In the genomic region with DNA sequence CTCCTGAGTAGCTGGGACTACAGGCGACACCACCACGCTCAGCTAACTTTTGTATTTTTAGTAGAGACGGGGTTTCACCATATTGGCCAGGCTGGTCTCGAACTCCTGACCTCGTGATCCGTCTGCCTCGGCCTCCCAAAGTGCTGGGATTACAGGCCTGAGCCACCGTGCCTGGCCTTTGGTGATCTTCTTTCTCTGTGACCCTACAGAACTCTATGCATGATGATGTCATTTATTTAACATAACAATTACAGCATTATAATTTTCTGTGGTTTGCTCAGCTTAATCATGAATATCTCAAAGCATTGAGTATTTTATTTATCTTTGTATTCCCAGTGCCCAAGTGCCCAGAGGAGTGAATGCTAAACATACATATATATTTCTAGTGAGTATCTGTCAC, we compare ENCODE assay signal across 1 cellular context.
TF ChIP-seq lines count a peak whose summit lies in the region.

No MANE protein-coding gene starts in this region.

TF ChIP-seq in H1, 55 proteins besides CTCF, POLR2A, EP300 and RAD21:
- peak; percentile 70 for TF ChIP-seq TBP (IDR thresholded peaks at IDR 0.05; ENCODE audit: low read depth, low read length)
